In genomic region chr4:155614111-155614762, GRCh38 we compare ENCODE assay signal across 17 cellular contexts. TPM values are rescaled to one million over a fixed set of nuclear protein-coding genes. Genes with fewer than 3 reads are reported as not detected.
"Had no signal": no experiment of that assay in that cellular context is flagged by ENCODE, and none has a peak within 500 bp of the region (broad histone marks: within the 10 kb centered on the region; RNA-seq: fewer than 3 reads in every experiment).

No MANE protein-coding gene starts in this region.

- H3K4me1 Mint-ChIP-seq: natural killer cell had no signal

- H3K9me3 Mint-ChIP-seq: activated CD4-positive, alpha-beta memory T cell treated with anti-CD3 and anti-CD28 coated beads for 36 hours; stimulated activated naive CD8-positive, alpha-beta T cell treated with anti-CD3 and anti-CD28 coated beads, Interleukin-15, Interleukin-2, amounts not matched to agents 100 ng/mL and 50 ng/mL, for 24 hours; T-helper 2 cell treated with Interferon-gamma antibody and Interleukin-4, amounts not matched to agents 5 μg/mL and 100 μg/mL, for 36 hours had no signal

- H3K27ac Mint-ChIP-seq: activated CD4-positive, alpha-beta memory T cell treated with anti-CD3 and anti-CD28 coated beads for 36 hours; activated naive CD8-positive, alpha-beta T cell treated with anti-CD3 and anti-CD28 coated beads for 36 hours; natural killer cell; stimulated activated naive CD8-positive, alpha-beta T cell treated with anti-CD3 and anti-CD28 coated beads, Interleukin-15, Interleukin-2, amounts not matched to agents 100 ng/mL and 50 ng/mL, for 24 hours; T-helper 2 cell treated with Interferon-gamma antibody and Interleukin-4, amounts not matched to agents 5 μg/mL and 100 μg/mL, for 36 hours had no signal

- H3K36me3 Mint-ChIP-seq: activated CD4-positive, alpha-beta memory T cell treated with anti-CD3 and anti-CD28 coated beads for 36 hours; activated naive CD8-positive, alpha-beta T cell treated with anti-CD3 and anti-CD28 coated beads for 36 hours; natural killer cell had no signal

- H3K27me3 Mint-ChIP-seq: activated CD4-positive, alpha-beta memory T cell treated with anti-CD3 and anti-CD28 coated beads for 36 hours had no signal

- H3K4me3 Mint-ChIP-seq: activated CD4-positive, alpha-beta memory T cell treated with anti-CD3 and anti-CD28 coated beads for 36 hours; activated naive CD8-positive, alpha-beta T cell treated with anti-CD3 and anti-CD28 coated beads for 36 hours; natural killer cell; stimulated activated naive CD8-positive, alpha-beta T cell treated with anti-CD3 and anti-CD28 coated beads, Interleukin-15, Interleukin-2, amounts not matched to agents 100 ng/mL and 50 ng/mL, for 24 hours; T-helper 2 cell treated with Interferon-gamma antibody and Interleukin-4, amounts not matched to agents 5 μg/mL and 100 μg/mL, for 36 hours had no signal

- H3K4me3 ChIP-seq: cardiac muscle cell, coronary artery, mucosa of descending colon had no signal

- H3K36me3 ChIP-seq: cardiac muscle cell had no signal

- ATAC-seq: mucosa of descending colon, natural killer cell had no signal

- DNase-seq: activated CD4-positive, alpha-beta memory T cell treated with anti-CD3 and anti-CD28 coated beads for 36 hours; activated CD4-positive, alpha-beta T cell treated with anti-CD3 and anti-CD28 coated beads for 1 hour; activated gamma-delta T cell treated with Interleukin-2 at 50 U/mL for 16 hours; activated naive CD8-positive, alpha-beta T cell treated with anti-CD3 and anti-CD28 coated beads for 36 hours; activated T-cell treated with anti-CD3 and anti-CD28 coated beads, Interleukin-2, amount 50 U/mL, for 48 hours; aorta; effector CD4-positive, alpha-beta T cell; glutamatergic neuron; mucosa of descending colon; natural killer cell; occipital lobe; stimulated activated CD4-positive, alpha-beta T cell treated with anti-CD3 and anti-CD28 coated beads, Interleukin-15, amount 100 ng/mL, for 24 hours; stimulated activated CD4-positive, alpha-beta T cell treated with anti-CD3 and anti-CD28 coated beads, Interleukin-4, amount 100 ng/mL, for 24 hours had no signal

- H3K27ac ChIP-seq: coronary artery had no signal

- H3K27me3 ChIP-seq: cardiac muscle cell had no signal

RNA-seq across cellular contexts. Expression of gene GUCY1A1, which starts 52.4 kb away (rescaled TPM):
- total RNA-seq: activated CD4-positive, alpha-beta memory T cell treated with anti-CD3 and anti-CD28 coated beads for 36 hours had no signal
